In the genomic region with DNA sequence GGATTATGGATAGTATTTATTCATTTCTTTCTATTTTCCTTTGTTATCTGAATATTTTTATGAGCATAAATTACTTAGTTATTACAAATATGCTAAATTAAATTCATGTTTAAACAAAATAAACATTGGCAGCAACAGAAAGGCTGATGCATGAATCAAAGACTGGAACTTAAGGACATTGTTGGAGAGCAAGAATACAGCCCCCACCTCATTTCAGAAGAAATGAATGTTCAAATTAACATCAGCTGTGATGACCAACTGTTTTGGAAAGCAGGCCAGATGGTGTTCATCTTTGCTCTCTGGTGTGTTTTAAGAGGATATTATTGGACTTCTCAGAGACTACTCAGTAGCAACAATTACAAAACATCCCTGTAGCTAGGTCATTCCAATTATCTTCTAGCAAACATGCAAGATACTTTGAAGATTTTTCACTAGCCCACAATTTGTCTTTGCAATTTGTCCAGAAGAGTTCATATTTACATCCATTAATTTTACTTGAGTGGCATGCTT, we compare ENCODE assay signal across 19 cellular contexts.
DNase-seq lines count a peak whose midpoint lies in the region; ATAC-seq and TF ChIP-seq lines count a peak whose summit lies in the region.
"Had no signal": no experiment of that assay in that cellular context is flagged by ENCODE, and none has a peak within 500 bp of the region (broad histone marks: within the 10 kb centered on the region; RNA-seq: fewer than 3 reads in every experiment).

No MANE protein-coding gene starts in this region.

- H3K4me1 Mint-ChIP-seq in GM23338 = peaks cover 31% of the 10 kb centered on the region

- no peaks in the 10 kb centered on the region for H3F3A ChIP-seq in GM23338 (replicated peaks; ENCODE audit: low read depth)

- ATAC-seq in GM23338 = no peak
- no peak for ATAC-seq in heart right ventricle
- ATAC-seq: PC-3 had no signal

- no peaks in the 10 kb centered on the region for H4K20me1 ChIP-seq in GM23338 (replicated peaks; ENCODE audit: insufficient read depth)

- 0 out of 2 replicates have a peak overlapping the region, but pooled peaks have one; percentile 20 for H2AFZ ChIP-seq in GM23338

- H3K27ac ChIP-seq in GM23338 (ENCODE audit: low read depth) = no peak overlapping the region
- H3K27ac ChIP-seq in heart right ventricle = no peak overlapping the region
- H3K27ac ChIP-seq: RWPE1, SJCRH30 had no signal

- no peaks in the 10 kb centered on the region for H3K79me2 ChIP-seq in GM23338 (replicated peaks; ENCODE audit: insufficient read depth)

- H3K4me3 ChIP-seq in AG10803 (ENCODE audit: low read length) (no peak overlapping the region), GM23338 (no peak overlapping the region), heart right ventricle (no peak overlapping the region), BE2C (ENCODE audit: low read depth, low read length) (no peak overlapping the region)
- H3K4me3 ChIP-seq: SJCRH30 had no signal

- no peak overlapping the region for H3K4me2 ChIP-seq in GM23338

- H3K9me3 Mint-ChIP-seq in GM23338 = no peaks in the 10 kb centered on the region

- H3K4me3 Mint-ChIP-seq in GM23338 = no peak overlapping the region
- H3K4me3 Mint-ChIP-seq: H9 had no signal

- intact Hi-C loops in heart right ventricle (cut with DNase I) = no loop called here

- no peak overlapping the region for H3K27ac Mint-ChIP-seq in GM23338
- H3K27ac Mint-ChIP-seq: H9 had no signal

- TF ChIP-seq CTCF in AG10803 (conservative IDR thresholded peaks at IDR 0.05; ENCODE audit: low read length) (no peak), GM23338 (conservative IDR thresholded peaks at IDR 0.05; ENCODE audit: low read depth in 2 of 2) (no peak), heart right ventricle (IDR thresholded peaks at IDR 0.05) (no peak), BE2C (IDR thresholded peaks at IDR 0.05; ENCODE audit: low read depth, low read length) (no peak)

- H3K9me3 ChIP-seq in heart right ventricle (no peaks in the 10 kb centered on the region), BE2C (no peaks in the 10 kb centered on the region)
- H3K9me3 ChIP-seq: SJCRH30 had no signal

- DNase-seq in AG10803 (ENCODE audit: low read depth) = peak; percentile 30
- DNase-seq in GM23338 (ENCODE audit: low spot score) = no peak
- peak; percentile 20 for DNase-seq in NCI-H69 (lab: John Stamatoyannopoulos, UW)
- peak; percentile 18 for DNase-seq in fibroblast of the conjunctiva (ENCODE audit: low read depth)
- no peak for DNase-seq in heart right ventricle
- no peak for DNase-seq in medulla oblongata (ENCODE audit: extremely low spot score)
- DNase-seq in NCI-H748 treated with DMSO at 0.1 percent for 48 hours (lab: John Stamatoyannopoulos, UW) = no peak
- no peak for DNase-seq in BE2C
- DNase-seq: COR-L47, EL, H9, KBM-7, NCI-H1417 treated with DMSO at 0.1 percent for 48 hours, NCI-H2029 treated with DMSO at 0.1 percent for 48 hours, NCI-H526, PC-3, SJCRH30, SW 1271 had no signal

- H3K9me2 ChIP-seq in GM23338 (ENCODE audit: insufficient read depth) = 0 out of 2 replicates have a peak, but pooled peaks cover 2% of the 10 kb centered on the region

- H3K4me1 ChIP-seq in GM23338 (ENCODE audit: insufficient read depth) = peaks cover 37% of the 10 kb centered on the region
- no peaks in the 10 kb centered on the region for H3K4me1 ChIP-seq in heart right ventricle
- no peaks in the 10 kb centered on the region for H3K4me1 ChIP-seq in BE2C
- H3K4me1 ChIP-seq: SJCRH30 had no signal

- no peaks in the 10 kb centered on the region for H3K27me3 Mint-ChIP-seq in GM23338 (ENCODE audit: insufficient read depth, low read depth, poor library complexity)

- H3K27me3 ChIP-seq in GM23338 (ENCODE audit: insufficient read depth) (no peaks in the 10 kb centered on the region), heart right ventricle (no peaks in the 10 kb centered on the region), BE2C (no peaks in the 10 kb centered on the region; the same call in 1 of the 2 replicates)
- H3K27me3 ChIP-seq: SJCRH30 had no signal

- H3K36me3 ChIP-seq in GM23338 (ENCODE audit: insufficient read depth) = no peaks in the 10 kb centered on the region
- H3K36me3 ChIP-seq in heart right ventricle = no peaks in the 10 kb centered on the region
- no peaks in the 10 kb centered on the region for H3K36me3 ChIP-seq in BE2C
- H3K36me3 ChIP-seq: SJCRH30 had no signal

- no peaks in the 10 kb centered on the region for H3K36me3 Mint-ChIP-seq in GM23338 (ENCODE audit: low read depth)

TF ChIP-seq in GM23338, 12 proteins besides CTCF, POLR2A, EP300 and RAD21 (continues in another document):
- TF ChIP-seq REST (IDR thresholded peaks at IDR 0.05; ENCODE audit: unreplicated experiment) (no peak), CREB1 (CRISPR knock-in tag; IDR thresholded peaks at IDR 0.05; ENCODE audit: low read depth) (no peak), NANOG (IDR thresholded peaks at IDR 0.05; ENCODE audit: borderline replicate concordance) (no peak), EZH2 (IDR thresholded peaks at IDR 0.05; ENCODE audit: low read depth, unreplicated experiment) (no peak), ZNF331 (CRISPR knock-in tag; IDR thresholded peaks at IDR 0.05; ENCODE audit: low read depth) (no peak), POLR2AphosphoS5 (IDR thresholded peaks at IDR 0.05; ENCODE audit: low read depth) (no peak)
- TF ChIP-seq, protein P1, sequence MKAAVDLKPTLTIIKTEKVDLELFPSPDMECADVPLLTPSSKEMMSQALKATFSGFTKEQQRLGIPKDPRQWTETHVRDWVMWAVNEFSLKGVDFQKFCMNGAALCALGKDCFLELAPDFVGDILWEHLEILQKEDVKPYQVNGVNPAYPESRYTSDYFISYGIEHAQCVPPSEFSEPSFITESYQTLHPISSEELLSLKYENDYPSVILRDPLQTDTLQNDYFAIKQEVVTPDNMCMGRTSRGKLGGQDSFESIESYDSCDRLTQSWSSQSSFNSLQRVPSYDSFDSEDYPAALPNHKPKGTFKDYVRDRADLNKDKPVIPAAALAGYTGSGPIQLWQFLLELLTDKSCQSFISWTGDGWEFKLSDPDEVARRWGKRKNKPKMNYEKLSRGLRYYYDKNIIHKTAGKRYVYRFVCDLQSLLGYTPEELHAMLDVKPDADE (IDR thresholded peaks at IDR 0.05) = no peak

Comparison
In these comparisons a context has a peak if more than half of its experiments do, and no peak if none do; other contexts are left out.
1. DNase-seq: peak in AG10803 (single experiment), NCI-H69 (single experiment) and fibroblast of the conjunctiva (single experiment); none in GM23338 (single experiment), heart right ventricle (0 of 2), medulla oblongata (single experiment), NCI-H748 treated with DMSO at 0.1 percent for 48 hours (single experiment) and BE2C (single experiment).